Comparison of ENCODE assay signal across 8 cellular contexts in the genomic region with DNA sequence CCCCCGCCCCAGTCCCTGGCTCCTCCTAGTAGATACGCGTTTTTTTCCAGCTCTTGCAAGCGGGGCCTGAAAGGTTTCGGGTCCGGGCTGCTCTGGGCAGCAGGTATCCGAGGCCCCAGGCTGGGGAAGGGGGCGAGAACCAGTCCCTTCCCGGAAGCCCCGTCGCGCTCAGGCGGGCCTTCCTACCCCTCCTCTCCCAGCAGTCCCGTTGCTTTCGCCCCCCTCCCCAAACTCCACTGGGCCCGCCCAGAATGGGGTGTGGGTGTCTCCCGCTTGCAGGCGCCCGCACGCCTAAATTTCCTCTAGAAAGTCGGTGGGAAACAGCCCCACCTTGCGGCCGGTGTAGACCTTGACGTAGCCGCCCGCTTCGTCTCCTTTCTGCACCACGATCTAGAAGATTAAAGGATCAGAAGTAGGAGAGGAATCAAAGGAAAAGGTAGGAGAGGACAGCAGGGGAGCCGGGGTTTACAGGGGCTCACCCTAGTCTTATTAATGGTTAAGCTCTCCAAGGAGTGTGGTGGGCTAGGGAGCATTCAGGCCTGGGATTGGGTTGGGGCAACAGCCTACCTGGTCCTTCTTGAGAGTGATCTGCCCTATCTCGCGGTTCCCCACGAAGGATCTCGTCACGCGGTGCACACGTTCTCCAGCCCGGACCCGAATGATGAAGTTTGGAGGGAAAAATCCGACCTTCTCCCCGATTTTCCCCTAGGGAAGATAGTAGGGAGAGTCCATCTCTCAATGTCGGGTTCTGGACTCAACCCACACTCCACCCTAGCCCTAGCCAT. TPM values are rescaled to one million over a fixed set of nuclear protein-coding genes. Genes with fewer than 3 reads are reported as not detected.
A peak's percentile ranks its signal among the peaks of the same experiment; 100 is the strongest.
DNase-seq lines count a peak whose midpoint lies in the region; ATAC-seq and TF ChIP-seq lines count a peak whose summit lies in the region.

No MANE protein-coding gene starts in this region.

- H3K9me2 ChIP-seq in GM23248 (ENCODE audit: insufficient read depth), result no peaks in the 10 kb centered on the region

- peak; percentile 75 for TF ChIP-seq CTCF in AG04450 (IDR thresholded peaks at IDR 0.05; ENCODE audit: low read depth, low read length)

- H3F3A ChIP-seq in GM23248 (ENCODE audit: insufficient read depth), result peaks cover 8% of the 10 kb centered on the region; the same call in 1 of the 2 replicates

- ATAC-seq in memory B cell (ENCODE audit: low read depth) (peak; percentile 16), HG02973 (IDR thresholded peaks at IDR 0.05; ENCODE audit: unreplicated experiment) (no peak)

- peaks cover 4% of the 10 kb centered on the region for H3K36me3 Mint-ChIP-seq in activated CD4-positive, alpha-beta memory T cell treated with anti-CD3 and anti-CD28 coated beads, Interleukin-2, amount 10 ng/mL, durations not matched to agents 7 days and 5 days (ENCODE audit: low read depth)
- peaks cover 1% of the 10 kb centered on the region for H3K36me3 Mint-ChIP-seq in memory B cell

- peaks cover 31% of the 10 kb centered on the region for H3K27me3 Mint-ChIP-seq in activated CD4-positive, alpha-beta memory T cell treated with anti-CD3 and anti-CD28 coated beads, Interleukin-2, amount 10 ng/mL, durations not matched to agents 7 days and 5 days
- peaks cover 3% of the 10 kb centered on the region for H3K27me3 Mint-ChIP-seq in memory B cell

- H4K20me1 ChIP-seq in GM23248 (ENCODE audit: insufficient read depth), result no peaks in the 10 kb centered on the region

- H3K79me2 ChIP-seq in GM23248 (ENCODE audit: insufficient read depth), result no peaks in the 10 kb centered on the region

- H3K4me2 ChIP-seq in GM23248 (ENCODE audit: unreplicated experiment), result peak overlapping the region; percentile 92

- H3K27ac Mint-ChIP-seq in activated CD4-positive, alpha-beta memory T cell treated with anti-CD3 and anti-CD28 coated beads, Interleukin-2, amount 10 ng/mL, durations not matched to agents 7 days and 5 days, result peak overlapping the region; percentile 35
- H3K27ac Mint-ChIP-seq in memory B cell, result no peak overlapping the region

- no peak overlapping the region for H3K27ac ChIP-seq in AG04450 (ENCODE audit: low read depth, low read length)
- no peak overlapping the region for H3K27ac ChIP-seq in GM23248

- DNase-seq in AG04450 (ENCODE audit: low read depth, low spot score) (no peak), GM23248 (peak; percentile 84), NCI-H526 treated with DMSO at 0.1 percent for 48 hours (lab: John Stamatoyannopoulos, UW) (peak; percentile 78), memory B cell (ENCODE audit: low spot score in 2 of 2) (peak; percentile 81 to 89)
- peak; percentile 86 for DNase-seq in activated CD4-positive, alpha-beta memory T cell treated with anti-CD3 and anti-CD28 coated beads, Interleukin-2, amount 10 ng/mL, durations not matched to agents 7 days and 5 days
- DNase-seq in effector CD4-positive, alpha-beta T cell, result peak; percentile 81
- DNase-seq in stimulated activated CD8-positive, alpha-beta memory T cell treated with anti-CD3 and anti-CD28 coated beads, Interleukin-15, amount 100 ng/mL, for 48 hours (ENCODE audit: low read depth in 2 of 2), result peak; percentile 64 to 68

- H3K4me1 Mint-ChIP-seq in activated CD4-positive, alpha-beta memory T cell treated with anti-CD3 and anti-CD28 coated beads, Interleukin-2, amount 10 ng/mL, durations not matched to agents 7 days and 5 days, result peaks cover 50% of the 10 kb centered on the region
- peaks cover 31% of the 10 kb centered on the region for H3K4me1 Mint-ChIP-seq in memory B cell

- H3K9me3 Mint-ChIP-seq in activated CD4-positive, alpha-beta memory T cell treated with anti-CD3 and anti-CD28 coated beads, Interleukin-2, amount 10 ng/mL, durations not matched to agents 7 days and 5 days, result no peaks in the 10 kb centered on the region
- H3K9me3 Mint-ChIP-seq in memory B cell, result no peaks in the 10 kb centered on the region

- 11 to 14% methylated on average over 41 of the region's 41 CpGs for WGBS in GM23248 (ENCODE audit: low coverage in 1 of 2, low lambda C conversion rate in 2 of 2, missing lambda C conversion rate in 2 of 2), 2 experiments

- peak overlapping the region; percentile 48 for H3K4me3 ChIP-seq in AG04450 (ENCODE audit: low read depth, low read length)
- peak overlapping the region; percentile 60 for H3K4me3 ChIP-seq in GM23248

- in situ Hi-C loops in GM23248 (cut with MboI), result no loop called here

- H3K9ac ChIP-seq in GM23248, result no peak overlapping the region

- CTCF ChIA-PET in AG04450 (lab: Charles Lee), result interaction anchor here (0.6 to 10.5 kb wide), 28 partner anchors 7 to 509 kb away, joined by 3 to 161 read pairs (median 6); partner anchors contain the start of genes GLI1, NXPH4, SHMT2 and STAC3
- CTCF ChIA-PET in activated CD4-positive, alpha-beta memory T cell treated with anti-CD3 and anti-CD28 coated beads, Interleukin-2, amount 10 ng/mL, durations not matched to agents 7 days and 5 days (lab: Charles Lee), result interaction anchor here (0.6 to 12.1 kb wide), 26 partner anchors 8 to 226 kb away, joined by 3 to 253 read pairs (median 4); partner anchors contain the start of genes INHBE, NEMP1, NXPH4 and SHMT2

- no peaks in the 10 kb centered on the region for H3K36me3 ChIP-seq in GM23248 (ENCODE audit: low read depth)

- POLR2A ChIA-PET in AG04450 (lab: Yijun Ruan, JAX), result interaction anchor here (0.6 to 1.5 kb wide), 3 partner anchors 14 to 94 kb away, joined by 4 to 7 read pairs (median 5); partner anchors contain the start of gene SHMT2
- POLR2A ChIA-PET in activated CD4-positive, alpha-beta memory T cell treated with anti-CD3 and anti-CD28 coated beads, Interleukin-2, amount 10 ng/mL, durations not matched to agents 7 days and 5 days (lab: Charles Lee), result interaction anchor here (1.0 to 3.6 kb wide), 7 partner anchors 9 to 131 kb away, joined by 3 to 28 read pairs (median 5); partner anchors contain the start of gene SHMT2

- H3K9me3 ChIP-seq in AG04450 (ENCODE audit: control insufficient read depth, insufficient read depth, low read length) (peaks cover 3% of the 10 kb centered on the region; the same call in 1 of the 2 replicates), GM23248 (ENCODE audit: low read depth) (no peaks in the 10 kb centered on the region)

- H3K27me3 ChIP-seq in AG04450 (ENCODE audit: control insufficient read depth, insufficient read depth, low read length), result peaks cover 20% of the 10 kb centered on the region
- H3K27me3 ChIP-seq in GM23248 (replicated peaks; ENCODE audit: insufficient read depth), result no peaks in the 10 kb centered on the region

- H3K4me1 ChIP-seq in GM23248 (ENCODE audit: insufficient read depth), result peaks cover 23% of the 10 kb centered on the region

- peak overlapping the region; percentile 69 for H3K4me3 Mint-ChIP-seq in activated CD4-positive, alpha-beta memory T cell treated with anti-CD3 and anti-CD28 coated beads, Interleukin-2, amount 10 ng/mL, durations not matched to agents 7 days and 5 days
- peak overlapping the region; percentile 86 for H3K4me3 Mint-ChIP-seq in memory B cell

- no peak overlapping the region for H2AFZ ChIP-seq in GM23248

RNA-seq across cellular contexts. Expression of gene STAC3, which starts 7.3 kb away (rescaled TPM):
- polyA plus RNA-seq in AG04450 (2011; rRNA removed) (0.25 and 0.65 TPM in 2 replicates), GM23248 (2016; fragmentation: Nextera tagmentation; extraction: Ambion mirVana) (0.35 and 0.52 TPM in 2 replicates)
- polyA minus RNA-seq in AG04450 (2011; rRNA and poly(A)+ RNA removed), result 0.60 and 1.6 TPM in 2 replicates
- 0.32 and 1.3 TPM in 2 replicates for total RNA-seq in GM23248 (2014; rRNA removed; shearing (Covaris generic))
- total RNA-seq in activated CD4-positive, alpha-beta memory T cell treated with anti-CD3 and anti-CD28 coated beads, Interleukin-2, amount 10 ng/mL, durations not matched to agents 7 days and 5 days, result 1 to 10 TPM; 4.1 to 4.5 TPM

RNA-seq across cellular contexts. Expression of gene SHMT2, which starts 14.2 kb away (rescaled TPM):
- 266 and 314 TPM in 2 replicates for polyA plus RNA-seq in AG04450 (2011; rRNA removed)
- 213 and 339 TPM in 2 replicates for polyA minus RNA-seq in AG04450 (2011; rRNA and poly(A)+ RNA removed)
- total RNA-seq in GM23248 (2014; rRNA removed; shearing (Covaris generic)), result 272 and 341 TPM in 2 replicates
- polyA plus RNA-seq in GM23248 (2016; fragmentation: Nextera tagmentation; extraction: Ambion mirVana), result 184 and 185 TPM in 2 replicates
- 100 to 1,000 TPM; 224 to 244 TPM for total RNA-seq in activated CD4-positive, alpha-beta memory T cell treated with anti-CD3 and anti-CD28 coated beads, Interleukin-2, amount 10 ng/mL, durations not matched to agents 7 days and 5 days

RNA-seq across cellular contexts. Expression of gene NXPH4, which starts 27.1 kb away (rescaled TPM):
- polyA plus RNA-seq in AG04450 (2011; rRNA removed), result 0.79 and 1.0 TPM in 2 replicates
- polyA minus RNA-seq in AG04450 (2011; rRNA and poly(A)+ RNA removed), result 0.61 and 1.4 TPM in 2 replicates
- 5.6 and 5.7 TPM in 2 replicates for total RNA-seq in GM23248 (2014; rRNA removed; shearing (Covaris generic))
- 5.4 and 6.7 TPM in 2 replicates for polyA plus RNA-seq in GM23248 (2016; fragmentation: Nextera tagmentation; extraction: Ambion mirVana)
- total RNA-seq in activated CD4-positive, alpha-beta memory T cell treated with anti-CD3 and anti-CD28 coated beads, Interleukin-2, amount 10 ng/mL, durations not matched to agents 7 days and 5 days, result 1 to 10 TPM in 1 of 2 experiments, under 1 TPM in 1; 0.81 to 1.1 TPM
